ENCODE assay signal across 19 cellular contexts in genomic region chr13:112487127-112487517, GRCh38.
"Had no signal": no experiment of that assay in that cellular context is flagged by ENCODE, and none has a peak within 500 bp of the region (broad histone marks: within the 10 kb centered on the region; RNA-seq: fewer than 3 reads in every experiment).

No MANE protein-coding gene starts in this region.

- H3K4me1 ChIP-seq: colonic mucosa, esophagus squamous epithelium, foreskin keratinocyte, left lung, right atrium auricular region, testis, tibial nerve, upper lobe of right lung, vagina had no signal

- H3K27ac Mint-ChIP-seq: naive thymus-derived CD4-positive, alpha-beta T cell; nephron progenitor cell had no signal

- H3K4me3 ChIP-seq: colonic mucosa, esophagus squamous epithelium, left lung, lung, right atrium auricular region, smooth muscle cell, testis, tibial nerve, upper lobe of right lung, vagina had no signal

- H3K4me1 Mint-ChIP-seq: nephron progenitor cell had no signal

- H3K4me2 ChIP-seq: smooth muscle cell had no signal

- H3K27ac ChIP-seq: colonic mucosa, foreskin keratinocyte, left lung, right atrium auricular region, testis, tibial nerve, upper lobe of right lung, vagina had no signal

- H3K4me3 Mint-ChIP-seq: naive thymus-derived CD4-positive, alpha-beta T cell; nephron progenitor cell had no signal

- DNase-seq: colonic mucosa; dermis blood vessel endothelial cell; esophagus squamous epithelium; foreskin keratinocyte; head of caudate nucleus; hippocampal formation; left lung; mesenchymal stem cell; naive thymus-derived CD4-positive, alpha-beta T cell; nephron progenitor cell; stimulated activated CD4-positive, alpha-beta T cell treated with anti-CD3 and anti-CD28 coated beads, Interleukin-2, amount 100 ng/mL, for 48 hours; stimulated activated naive CD4-positive, alpha-beta T cell treated with Interleukin-2 at 50 U/mL for 16 hours; testis; upper lobe of right lung had no signal

- H3K27me3 ChIP-seq: colonic mucosa, esophagus squamous epithelium, foreskin keratinocyte, left lung, right atrium auricular region, testis, tibial nerve, upper lobe of right lung, vagina had no signal

- H3K36me3 ChIP-seq: colonic mucosa had no signal

- H3K9me3 ChIP-seq: colonic mucosa, esophagus squamous epithelium, left lung, right atrium auricular region, testis, upper lobe of right lung, vagina had no signal

- H3K27me3 Mint-ChIP-seq: naive thymus-derived CD4-positive, alpha-beta T cell had no signal

- ATAC-seq: foreskin keratinocyte; left lung; naive thymus-derived CD4-positive, alpha-beta T cell; upper lobe of right lung had no signal
